8 cellular contexts compared by ENCODE assay signal in the genomic region with DNA sequence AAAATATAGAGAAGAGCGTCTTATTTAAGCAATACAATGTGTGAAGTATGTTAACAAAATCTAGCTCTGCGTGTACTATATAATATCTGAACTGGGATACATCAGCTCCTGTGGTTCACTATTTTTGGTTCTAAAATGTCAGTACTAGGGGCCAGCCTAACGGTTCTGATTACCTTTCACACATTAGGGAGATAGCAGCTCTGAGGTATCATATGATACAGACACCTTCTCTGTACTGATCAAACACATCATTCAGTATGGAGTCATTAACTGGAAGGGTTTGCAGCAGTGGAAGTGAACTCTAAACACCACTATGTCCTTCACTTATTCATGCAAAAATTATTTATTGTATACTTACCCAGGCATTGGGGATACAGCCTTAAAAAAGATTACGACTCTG. TPM values are rescaled to one million over a fixed set of nuclear protein-coding genes. Genes with fewer than 3 reads are reported as not detected.
DNase-seq lines count a peak whose midpoint lies in the region; ATAC-seq and TF ChIP-seq lines count a peak whose summit lies in the region.

No MANE protein-coding gene starts in this region.

- TF ChIP-seq POLR2A in NB4 (IDR thresholded peaks at IDR 0.05; ENCODE audit: extremely low read depth, insufficient read length): no peak

- intact Hi-C loops in colonic mucosa (cut with DNase I): no loop called here

- TF ChIP-seq CTCF in NB4 (IDR thresholded peaks at IDR 0.05; ENCODE audit: low read depth, low read length) (no peak), colonic mucosa (IDR thresholded peaks at IDR 0.05) (no peak), osteoblast (IDR thresholded peaks at IDR 0.05; ENCODE audit: extremely low read depth, low read depth, low read length) (no peak), omental fat pad (IDR thresholded peaks at IDR 0.05) (no peak), GM13976 (IDR thresholded peaks at IDR 0.05; ENCODE audit: borderline replicate concordance, control extremely low read depth, extremely low read depth, insufficient read depth, missing control alignments) (no peak)

- H3K9me3 ChIP-seq in colonic mucosa (no peaks in the 10 kb centered on the region), osteoblast (ENCODE audit: low read depth, low read length) (no peaks in the 10 kb centered on the region)

- peaks cover 17% of the 10 kb centered on the region for H4K20me1 ChIP-seq in osteoblast (ENCODE audit: insufficient read depth, low read length)

- H3K79me2 ChIP-seq in osteoblast (ENCODE audit: insufficient read depth, low read length): peaks cover 31% of the 10 kb centered on the region

- DNase-seq in DMS53 (lab: John Stamatoyannopoulos, UW): peak; percentile 40
- DNase-seq in NB4 (ENCODE audit: low read depth): peak; percentile 12
- DNase-seq in colonic mucosa: no peak
- DNase-seq in osteoblast (ENCODE audit: insufficient read length, low spot score, missing footprints): no peak
- no peak for DNase-seq in omental fat pad (ENCODE audit: low spot score)
- DNase-seq in GM13976 (ENCODE audit: low spot score): no peak
- no peak for DNase-seq in activated effector memory CD4-positive, alpha-beta T cell treated with Interleukin-2 at 50 U/mL for 16 hours

- H3K9ac ChIP-seq in colonic mucosa (ENCODE audit: low read depth in 2 of 2, low read length in 2 of 2): peak overlapping the region in 1 of 2 donors; percentile 96

- H3K27me3 ChIP-seq in colonic mucosa (no peaks in the 10 kb centered on the region), osteoblast (ENCODE audit: insufficient read depth, low read length) (no peaks in the 10 kb centered on the region)

- H3K4me3 ChIP-seq in NB4 (ENCODE audit: low read depth, low read length): peak overlapping the region; percentile 82
- H3K4me3 ChIP-seq in colonic mucosa: peak overlapping the region; percentile 85
- peak overlapping the region; percentile 91 for H3K4me3 ChIP-seq in osteoblast (ENCODE audit: insufficient read depth, low read length)

- H3K36me3 ChIP-seq in colonic mucosa (no peaks in the 10 kb centered on the region), osteoblast (ENCODE audit: insufficient read depth, low read length) (no peaks in the 10 kb centered on the region)

- peak overlapping the region; percentile 99 for H3K27ac ChIP-seq in colonic mucosa
- H3K27ac ChIP-seq in osteoblast (ENCODE audit: low read depth, low read length): peak overlapping the region; percentile 72

- ATAC-seq in omental fat pad (ENCODE audit: low FRiP score) (no peak), GM21515 (IDR thresholded peaks at IDR 0.05; ENCODE audit: unreplicated experiment) (no peak)

- H3K4me2 ChIP-seq in osteoblast (ENCODE audit: insufficient read depth, low read length): peak overlapping the region; percentile 100

- H2AFZ ChIP-seq in osteoblast (ENCODE audit: low read length): peak overlapping the region; percentile 81

- in situ Hi-C loops in GM13976 (cut with MboI; ENCODE audit: low sequenced_read_pairs, unreplicated experiment): no loop called here

- H3K4me1 ChIP-seq in colonic mucosa (peaks cover 15% of the 10 kb centered on the region), osteoblast (ENCODE audit: insufficient read depth, low read length) (peaks cover 26% of the 10 kb centered on the region)

RNA-seq across cellular contexts. Expression of gene LNPEP, which starts 2.1 kb away (rescaled TPM):
- 10 to 100 TPM; 23.7 to 34.9 TPM for total RNA-seq in colonic mucosa
- total RNA-seq in osteoblast: 44.9 and 53.6 TPM in 2 replicates
- 100 to 1,000 TPM in 1 of 4 donors, 10 to 100 TPM in 3; 51.4 to 155 (median 62.8) TPM for total RNA-seq in omental fat pad

RNA-seq across cellular contexts. Expression of gene ERAP2, which starts 57.5 kb away (rescaled TPM):
- total RNA-seq in colonic mucosa (10 to 100 TPM; 18.3 to 26.7 TPM), osteoblast (5.6 and 84.7 TPM in 2 replicates), omental fat pad (10 to 100 TPM; 15.1 to 57.4 (median 16.9) TPM)

Comparison
In these comparisons a context has a peak if more than half of its experiments do, and no peak if none do; other contexts are left out.
1. DNase-seq: peak in DMS53 (single experiment) and NB4 (single experiment); none in colonic mucosa (single experiment), osteoblast (single experiment), omental fat pad (single experiment), GM13976 (single experiment) and activated effector memory CD4-positive, alpha-beta T cell treated with Interleukin-2 at 50 U/mL for 16 hours (single experiment).
2. Peak in every context shown above with its lines, with median percentiles within 50 percentile points of each other: H3K4me3 ChIP-seq.